ENCODE assay signal across 20 cellular contexts in genomic region chr1:155295942-155296267, GRCh38. TPM values are rescaled to one million over a fixed set of nuclear protein-coding genes. Genes with fewer than 3 reads are reported as not detected.
DNase-seq lines count a peak whose midpoint lies in the region; ATAC-seq, FAIRE-seq and TF ChIP-seq lines count a peak whose summit lies in the region.
"Had no signal": no experiment of that assay in that cellular context is flagged by ENCODE, and none has a peak within 500 bp of the region (broad histone marks: within the 10 kb centered on the region; RNA-seq: fewer than 3 reads in every experiment).

No MANE protein-coding gene starts in this region.

- no peak overlapping the region for H3K9ac ChIP-seq in astrocyte (ENCODE audit: low read length)
- H3K9ac ChIP-seq in iPS-15b (ENCODE audit: low read depth, low read length), result no peak overlapping the region

- TF ChIP-seq POLR2A in adrenal gland (IDR thresholded peaks at IDR 0.05) (no peak), suprapubic skin (IDR thresholded peaks at IDR 0.05) (no peak)

- 88 to 89% methylated on average over 7 of the region's 7 CpGs for WGBS in aorta, 2 donors
- WGBS in adrenal gland, 4 donors, result 84 to 92% (median 90%) methylated on average over 6 to 7 of the region's 7 CpGs
- 71% methylated on average over 7 of the region's 7 CpGs for WGBS in suprapubic skin

- peaks cover 12% of the 10 kb centered on the region for H3K4me1 Mint-ChIP-seq in activated CD4-positive, alpha-beta T cell treated with anti-CD3 and anti-CD28 coated beads, Interleukin-2, amount 10 ng/mL, durations not matched to agents 7 days and 5 days
- H3K4me1 Mint-ChIP-seq in astrocyte (ENCODE audit: low read depth, unreplicated experiment), result no peaks in the 10 kb centered on the region

- H3K9me3 Mint-ChIP-seq in activated CD4-positive, alpha-beta T cell treated with anti-CD3 and anti-CD28 coated beads, Interleukin-2, amount 10 ng/mL, durations not matched to agents 7 days and 5 days, result no peaks in the 10 kb centered on the region
- H3K9me3 Mint-ChIP-seq in astrocyte (ENCODE audit: unreplicated experiment), result peaks cover 3% of the 10 kb centered on the region
- H3K9me3 Mint-ChIP-seq: CD8-positive, alpha-beta T cell; HFFc6 had no signal

- FAIRE-seq in astrocyte (lab: Jason Lieb, UNC), result no peak
- FAIRE-seq: G401.6 had no signal

- POLR2A ChIA-PET in activated CD4-positive, alpha-beta T cell treated with anti-CD3 and anti-CD28 coated beads, Interleukin-2, amount 10 ng/mL, durations not matched to agents 7 days and 5 days (lab: Charles Lee), result no interaction called here

- H3K9me3 ChIP-seq in astrocyte (ENCODE audit: insufficient read depth, low read depth, low read length) (peaks cover 3% of the 10 kb centered on the region), iPS-15b (ENCODE audit: control insufficient read depth, insufficient read depth, low read length) (no peaks in the 10 kb centered on the region), aorta (ENCODE audit: control insufficient read depth, low read length) (no peaks in the 10 kb centered on the region), adrenal gland (replicated peaks in 1 of 3) (no peaks in the 10 kb centered on the region), suprapubic skin (no peaks in the 10 kb centered on the region)
- H3K9me3 ChIP-seq: MG63 had no signal

- H3K27me3 Mint-ChIP-seq in activated CD4-positive, alpha-beta T cell treated with anti-CD3 and anti-CD28 coated beads, Interleukin-2, amount 10 ng/mL, durations not matched to agents 7 days and 5 days, result peaks cover 35% of the 10 kb centered on the region
- H3K27me3 Mint-ChIP-seq in astrocyte (ENCODE audit: low read depth, unreplicated experiment), result peaks cover 61% of the 10 kb centered on the region

- no peak for TF ChIP-seq EP300 in suprapubic skin (IDR thresholded peaks at IDR 0.05)

- H3K36me3 Mint-ChIP-seq in activated CD4-positive, alpha-beta T cell treated with anti-CD3 and anti-CD28 coated beads, Interleukin-2, amount 10 ng/mL, durations not matched to agents 7 days and 5 days (ENCODE audit: low read depth), result no peaks in the 10 kb centered on the region
- peaks cover 7% of the 10 kb centered on the region for H3K36me3 Mint-ChIP-seq in astrocyte (ENCODE audit: low read depth, unreplicated experiment)
- H3K36me3 Mint-ChIP-seq: CD8-positive, alpha-beta T cell had no signal

- H3K27me3 ChIP-seq in astrocyte (ENCODE audit: insufficient read depth, low read length) (peaks cover 37% of the 10 kb centered on the region), iPS-15b (ENCODE audit: control insufficient read depth, insufficient read depth, low read length) (peaks cover 37% of the 10 kb centered on the region), aorta (ENCODE audit: control insufficient read depth in 1 of 2, insufficient read depth in 2 of 2, low read length in 1 of 2) (no peaks in the 10 kb centered on the region), adrenal gland (peaks cover 20% of the 10 kb centered on the region), suprapubic skin (peaks cover 24% of the 10 kb centered on the region)
- H3K27me3 ChIP-seq: MG63 had no signal

- H3K36me3 ChIP-seq in astrocyte (ENCODE audit: insufficient read depth, low read length), result no peaks in the 10 kb centered on the region
- H3K36me3 ChIP-seq in iPS-15b (ENCODE audit: control insufficient read depth, insufficient read depth, low read length), result no peaks in the 10 kb centered on the region
- H3K36me3 ChIP-seq in aorta (ENCODE audit: control insufficient read depth in 1 of 2, insufficient read depth in 2 of 2, low read length in 1 of 2), result no peaks in the 10 kb centered on the region
- no peaks in the 10 kb centered on the region for H3K36me3 ChIP-seq in adrenal gland (replicated peaks in 1 of 2)
- no peaks in the 10 kb centered on the region for H3K36me3 ChIP-seq in suprapubic skin
- H3K36me3 ChIP-seq: MG63 had no signal

- H3K4me1 ChIP-seq in astrocyte (ENCODE audit: insufficient read depth, low read length), result no peaks in the 10 kb centered on the region
- H3K4me1 ChIP-seq in iPS-15b (ENCODE audit: control insufficient read depth, insufficient read depth, low read length), result peaks cover 8% of the 10 kb centered on the region
- no peaks in the 10 kb centered on the region for H3K4me1 ChIP-seq in aorta (ENCODE audit: control insufficient read depth in 1 of 2, insufficient read depth in 2 of 2, low read length in 2 of 2)
- H3K4me1 ChIP-seq in adrenal gland (replicated peaks in 1 of 2), result no peaks in the 10 kb centered on the region
- peaks cover 15% of the 10 kb centered on the region for H3K4me1 ChIP-seq in suprapubic skin

- intact Hi-C loops in aorta (cut with DNase I), result no loop called here
- intact Hi-C loops in adrenal gland (cut with DNase I), result no loop called here

- CTCF ChIA-PET in activated CD4-positive, alpha-beta T cell treated with anti-CD3 and anti-CD28 coated beads, Interleukin-2, amount 10 ng/mL, durations not matched to agents 7 days and 5 days (lab: Charles Lee), result interaction anchor here (0.7 to 1.5 kb wide), 2 partner anchors 12 to 17 kb away, joined by 3 to 4 read pairs; partner anchors contain the start of gene FDPS

- no peak overlapping the region for H3K27ac ChIP-seq in astrocyte (ENCODE audit: low read depth, low read length)
- H3K27ac ChIP-seq in aorta (ENCODE audit: low read depth in 1 of 2, low read length in 2 of 2), result no peak overlapping the region
- H3K27ac ChIP-seq in adrenal gland, result no peak overlapping the region
- H3K27ac ChIP-seq in suprapubic skin, result no peak overlapping the region
- H3K27ac ChIP-seq: 22Rv1 had no signal

- peak; percentile 54 for ATAC-seq in aorta (ENCODE audit: low FRiP score)
- ATAC-seq: CD8-positive, alpha-beta T cell had no signal

- H3K79me2 ChIP-seq in astrocyte (ENCODE audit: insufficient read depth, low read length), result no peaks in the 10 kb centered on the region

- H3K4me2 ChIP-seq in astrocyte (ENCODE audit: low read length), result no peak overlapping the region

- H2AFZ ChIP-seq in astrocyte (ENCODE audit: low read depth, low read length), result peak overlapping the region; percentile 52

- no peaks in the 10 kb centered on the region for H4K20me1 ChIP-seq in astrocyte (ENCODE audit: insufficient read depth, low read length)

- H3K4me3 Mint-ChIP-seq in activated CD4-positive, alpha-beta T cell treated with anti-CD3 and anti-CD28 coated beads, Interleukin-2, amount 10 ng/mL, durations not matched to agents 7 days and 5 days, result no peak overlapping the region
- H3K4me3 Mint-ChIP-seq in astrocyte (ENCODE audit: unreplicated experiment), result no peak overlapping the region
- H3K4me3 Mint-ChIP-seq: CD8-positive, alpha-beta T cell; HFFc6 had no signal

- H3K4me3 ChIP-seq in astrocyte (ENCODE audit: insufficient read depth, low read depth, low read length) (no peak overlapping the region), iPS-15b (ENCODE audit: low read depth, low read length) (peak overlapping the region; percentile 89), aorta (ENCODE audit: low read length in 2 of 2) (no peak overlapping the region), adrenal gland (no peak overlapping the region), suprapubic skin (no peak overlapping the region)
- H3K4me3 ChIP-seq: MG63 had no signal

- no peak for DNase-seq in activated CD4-positive, alpha-beta T cell treated with anti-CD3 and anti-CD28 coated beads, Interleukin-2, amount 10 ng/mL, durations not matched to agents 7 days and 5 days
- no peak for DNase-seq in activated CD4-positive, alpha-beta T cell treated with anti-CD3 and anti-CD28 coated beads, Interleukin-2, amount 50 U/mL, for 4 hours
- DNase-seq in astrocyte (ENCODE audit: low read depth), result no peak
- no peak for DNase-seq in aorta
- no peak for DNase-seq in hepatic stellate cell (ENCODE audit: low spot score)
- no peak for DNase-seq in adrenal gland
- DNase-seq in suprapubic skin (ENCODE audit: low spot score in 2 of 2), result no peak
- DNase-seq: CD8-positive, alpha-beta T cell; DMS79; GOT3; HFFc6; Karpas-422; MG63; NCI-H1092; NCI-H1694; NCI-H510A treated with DMSO at 0.1 percent for 48 hours had no signal

- no peak for TF ChIP-seq CTCF in astrocyte (IDR thresholded peaks at IDR 0.05; ENCODE audit: insufficient read depth, low read depth, low read length)
- no peak for TF ChIP-seq CTCF in adrenal gland (IDR thresholded peaks at IDR 0.05)
- TF ChIP-seq CTCF in suprapubic skin (IDR thresholded peaks at IDR 0.05), result no peak

- peak overlapping the region; percentile 44 for H3K27ac Mint-ChIP-seq in activated CD4-positive, alpha-beta T cell treated with anti-CD3 and anti-CD28 coated beads, Interleukin-2, amount 10 ng/mL, durations not matched to agents 7 days and 5 days
- H3K27ac Mint-ChIP-seq in astrocyte (ENCODE audit: unreplicated experiment), result no peak overlapping the region
- H3K27ac Mint-ChIP-seq: CD8-positive, alpha-beta T cell; HFFc6 had no signal

RNA-seq across cellular contexts. Expression of gene PKLR, which starts 5.3 kb away (rescaled TPM):
- total RNA-seq in activated CD4-positive, alpha-beta T cell treated with anti-CD3 and anti-CD28 coated beads, Interleukin-2, amount 10 ng/mL, durations not matched to agents 7 days and 5 days, result not detected
- total RNA-seq in astrocyte (not detected in 2 replicates), aorta (not detected), adrenal gland (under 1 TPM in 2 of 8 donors, not detected in 6; 0.18 to 0.34 TPM), suprapubic skin (1 to 10 TPM in 3 of 4 donors, under 1 TPM in 1; 0.24 to 2.5 (median 2.1) TPM)
- polyA plus RNA-seq in aorta (1 to 10 TPM in 1 of 2 donors, not detected in 1; 1.0 TPM), adrenal gland (under 1 TPM in 2 of 3 donors, not detected in 1; 0.10 to 0.24 TPM)
- total RNA-seq: CD8-positive, alpha-beta T cell; HFFc6 had no signal
- polyA plus RNA-seq: AG04450 had no signal

RNA-seq across cellular contexts. Expression of gene FDPS, which starts 12.8 kb away (rescaled TPM):
- total RNA-seq in activated CD4-positive, alpha-beta T cell treated with anti-CD3 and anti-CD28 coated beads, Interleukin-2, amount 10 ng/mL, durations not matched to agents 7 days and 5 days, result 100 to 1,000 TPM; 209 to 229 TPM
- total RNA-seq in astrocyte, result 153 and 217 TPM in 2 replicates
- 100 to 1,000 TPM in 1 of 2 donors, 10 to 100 TPM in 1; 88.6 to 104 TPM for total RNA-seq in aorta
- polyA plus RNA-seq in aorta, result 100 to 1,000 TPM in 1 of 2 donors, 10 to 100 TPM in 1; 72.9 to 127 TPM
- 1,000 to 10,000 TPM in 1 of 8 donors, 100 to 1,000 TPM in 7; 107 to 1,119 (median 172) TPM for total RNA-seq in adrenal gland
- 1,000 to 10,000 TPM in 1 of 3 donors, 100 to 1,000 TPM in 2; 167 to 2,274 (median 225) TPM for polyA plus RNA-seq in adrenal gland
- 100 to 1,000 TPM; 110 to 194 (median 147) TPM for total RNA-seq in suprapubic skin

RNA-seq across cellular contexts. Expression of gene HCN3, which starts 18.6 kb away (rescaled TPM):
- total RNA-seq in activated CD4-positive, alpha-beta T cell treated with anti-CD3 and anti-CD28 coated beads, Interleukin-2, amount 10 ng/mL, durations not matched to agents 7 days and 5 days, result 1 to 10 TPM; 2.5 to 3.4 TPM
- 3.4 and 3.6 TPM in 2 replicates for total RNA-seq in astrocyte
- total RNA-seq in aorta, result 1 to 10 TPM; 1.8 to 5.7 TPM
- 1 to 10 TPM in 1 of 2 donors, under 1 TPM in 1; 0.13 to 3.1 TPM for polyA plus RNA-seq in aorta
- 1 to 10 TPM; 1.0 to 6.5 (median 3.7) TPM for total RNA-seq in adrenal gland
- polyA plus RNA-seq in adrenal gland, result 10 to 100 TPM in 1 of 3 donors, 1 to 10 TPM in 2; 3.1 to 14.5 (median 6.2) TPM
- total RNA-seq in suprapubic skin, result 10 to 100 TPM in 3 of 4 donors, 1 to 10 TPM in 1; 6.6 to 12.8 (median 10.4) TPM

RNA-seq across cellular contexts. Expression of gene CLK2, which starts 22.6 kb away (rescaled TPM):
- total RNA-seq in activated CD4-positive, alpha-beta T cell treated with anti-CD3 and anti-CD28 coated beads, Interleukin-2, amount 10 ng/mL, durations not matched to agents 7 days and 5 days, result 100 to 1,000 TPM in 1 of 2 experiments, 10 to 100 TPM in 1; 100.0 to 104 TPM
- 31.7 and 36.1 TPM in 2 replicates for total RNA-seq in astrocyte
- 10 to 100 TPM; 39.6 to 63.0 TPM for total RNA-seq in aorta
- 10 to 100 TPM in 1 of 2 donors, 1 to 10 TPM in 1; 9.3 to 88.6 TPM for polyA plus RNA-seq in aorta
- 10 to 100 TPM; 10.7 to 94.2 (median 54.9) TPM for total RNA-seq in adrenal gland
- 100 to 1,000 TPM in 2 of 3 donors, 10 to 100 TPM in 1; 47.1 to 162 (median 122) TPM for polyA plus RNA-seq in adrenal gland
- total RNA-seq in suprapubic skin, result 10 to 100 TPM; 27.6 to 72.3 (median 36.2) TPM

RNA-seq across cellular contexts. Expression of gene RUSC1, which starts 24.8 kb away (rescaled TPM):
- total RNA-seq in activated CD4-positive, alpha-beta T cell treated with anti-CD3 and anti-CD28 coated beads, Interleukin-2, amount 10 ng/mL, durations not matched to agents 7 days and 5 days, result 10 to 100 TPM; 30.2 to 31.6 TPM
- total RNA-seq in astrocyte (48.0 and 48.7 TPM in 2 replicates), aorta (10 to 100 TPM; 41.2 to 50.8 TPM), adrenal gland (10 to 100 TPM; 10.8 to 64.9 (median 27.3) TPM), suprapubic skin (10 to 100 TPM; 34.2 to 51.5 (median 42.8) TPM)
- polyA plus RNA-seq in aorta (100 to 1,000 TPM in 1 of 2 donors, 10 to 100 TPM in 1; 19.7 to 102 TPM), adrenal gland (100 to 1,000 TPM in 1 of 3 donors, 10 to 100 TPM in 2; 15.1 to 111 (median 53.7) TPM)
